ENCODE assay signal across 32 cellular contexts in the genomic region with DNA sequence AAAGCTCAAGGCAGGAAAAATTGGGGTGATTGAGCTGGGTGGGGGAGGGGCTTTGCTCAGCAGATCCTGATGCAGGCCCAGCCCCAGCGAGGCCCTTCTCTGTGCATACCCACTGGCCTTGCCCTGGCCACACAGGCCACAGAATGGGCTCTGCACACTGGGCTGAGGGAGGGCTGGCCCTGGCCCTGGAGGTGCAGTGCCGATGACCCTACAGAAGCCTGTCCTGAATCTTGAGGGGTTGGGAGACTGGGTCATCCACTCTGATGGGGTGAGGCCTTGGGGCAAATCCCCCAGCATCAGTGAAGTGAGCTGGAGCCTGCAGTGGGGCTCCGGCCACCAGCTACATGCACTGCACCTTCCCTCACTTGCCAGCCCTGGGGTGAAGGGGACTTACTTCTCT.
"Had no signal": no experiment of that assay in that cellular context is flagged by ENCODE, and none has a peak within 500 bp of the region (broad histone marks: within the 10 kb centered on the region; RNA-seq: fewer than 3 reads in every experiment).

No MANE protein-coding gene starts in this region.

- H3K9me3 ChIP-seq: ascending aorta, Peyer's patch, SJCRH30 had no signal

- H3K27me3 ChIP-seq: ascending aorta, cardiac muscle cell, Peyer's patch, SJCRH30 had no signal

- H3K4me1 Mint-ChIP-seq: activated naive CD8-positive, alpha-beta T cell treated with anti-CD3 and anti-CD28 coated beads for 36 hours; activated T-helper 17 cell treated with anti-CD3 and anti-CD28 coated beads, Interleukin-2, amount 50 U/mL, for 72 hours; IgD-negative memory B cell had no signal

- H3K27ac Mint-ChIP-seq: activated CD8-positive, alpha-beta T cell treated with anti-CD3 and anti-CD28 coated beads for 36 hours; activated naive CD8-positive, alpha-beta T cell treated with anti-CD3 and anti-CD28 coated beads for 36 hours; activated T-cell treated with anti-CD3 and anti-CD28 coated beads, Interleukin-2, amount 50 U/mL, for 72 hours; activated T-helper 17 cell treated with anti-CD3 and anti-CD28 coated beads, Interleukin-2, amount 50 U/mL, for 72 hours; IgD-negative memory B cell had no signal

- ATAC-seq: activated CD8-positive, alpha-beta T cell treated with anti-CD3 and anti-CD28 coated beads for 36 hours; activated T-cell treated with anti-CD3 and anti-CD28 coated beads, Interleukin-2, amount 50 U/mL, for 72 hours; activated T-helper 17 cell treated with anti-CD3 and anti-CD28 coated beads, Interleukin-2, amount 50 U/mL, for 72 hours had no signal

- DNase-seq: activated CD4-positive, alpha-beta T cell treated with anti-CD3 and anti-CD28 coated beads for 1 hour; activated CD4-positive, alpha-beta T cell treated with anti-CD3 and anti-CD28 coated beads for 48 hours; activated CD4-positive, CD25-positive, alpha-beta regulatory T cell; activated CD8-positive, alpha-beta T cell treated with anti-CD3 and anti-CD28 coated beads for 36 hours; activated effector memory CD4-positive, alpha-beta T cell treated with anti-CD3 and anti-CD28 coated beads, Interleukin-2, amount 50 U/mL, for 16 hours; activated naive CD4-positive, alpha-beta T cell; activated naive CD4-positive, alpha-beta T cell treated with anti-CD3 and anti-CD28 coated beads, Interleukin-2, amount 50 U/mL, for 16 hours; activated naive CD8-positive, alpha-beta T cell treated with anti-CD3 and anti-CD28 coated beads for 36 hours; activated T-cell treated with anti-CD3 and anti-CD28 coated beads, Interleukin-2, amount 50 U/mL, for 1 hour; activated T-cell treated with anti-CD3 and anti-CD28 coated beads, Interleukin-2, amount 50 U/mL, for 72 hours; amniotic stem cell; Karpas-422; KBM-7; NCI-H1105; NCI-H1417 treated with DMSO at 0.1 percent for 48 hours; NCI-H1930; NCI-H2081 treated with DMSO at 0.1 percent for 48 hours; NCI-H226; NCI-H446 treated with DMSO at 0.1 percent for 48 hours; NCI-H524; NCI-H69; RPMI8226; SHP77; SJCRH30; T1000; WERI-Rb-1 had no signal

- H3K27ac ChIP-seq: ascending aorta, cardiac muscle cell, Peyer's patch, SJCRH30, SK-N-MC, WERI-Rb-1 had no signal

- H3K4me1 ChIP-seq: ascending aorta, Peyer's patch, SJCRH30 had no signal

- H3K36me3 ChIP-seq: ascending aorta, cardiac muscle cell, Peyer's patch, SJCRH30, WERI-Rb-1 had no signal

- H3K9me3 Mint-ChIP-seq: activated CD8-positive, alpha-beta T cell treated with anti-CD3 and anti-CD28 coated beads for 36 hours; activated naive CD8-positive, alpha-beta T cell treated with anti-CD3 and anti-CD28 coated beads for 36 hours; activated T-cell treated with anti-CD3 and anti-CD28 coated beads, Interleukin-2, amount 50 U/mL, for 72 hours; activated T-helper 17 cell treated with anti-CD3 and anti-CD28 coated beads, Interleukin-2, amount 50 U/mL, for 72 hours; IgD-negative memory B cell had no signal

- H3K4me3 Mint-ChIP-seq: activated CD8-positive, alpha-beta T cell treated with anti-CD3 and anti-CD28 coated beads for 36 hours; activated naive CD8-positive, alpha-beta T cell treated with anti-CD3 and anti-CD28 coated beads for 36 hours; activated T-cell treated with anti-CD3 and anti-CD28 coated beads, Interleukin-2, amount 50 U/mL, for 72 hours; activated T-helper 17 cell treated with anti-CD3 and anti-CD28 coated beads, Interleukin-2, amount 50 U/mL, for 72 hours; IgD-negative memory B cell had no signal

- H3K4me3 ChIP-seq: ascending aorta, cardiac muscle cell, Peyer's patch, SJCRH30, SK-N-MC had no signal

- H3K27me3 Mint-ChIP-seq: activated CD8-positive, alpha-beta T cell treated with anti-CD3 and anti-CD28 coated beads for 36 hours; activated naive CD8-positive, alpha-beta T cell treated with anti-CD3 and anti-CD28 coated beads for 36 hours had no signal

- H3K36me3 Mint-ChIP-seq: activated naive CD8-positive, alpha-beta T cell treated with anti-CD3 and anti-CD28 coated beads for 36 hours had no signal
